In genomic region chr1:84199257-84199656, GRCh38 we compare ENCODE assay signal across 9 cellular contexts.
"Had no signal": no experiment of that assay in that cellular context is flagged by ENCODE, and none has a peak within 500 bp of the region (broad histone marks: within the 10 kb centered on the region; RNA-seq: fewer than 3 reads in every experiment).

No MANE protein-coding gene starts in this region.

- ATAC-seq: HepG2, K562 had no signal

- FAIRE-seq: HepG2, HTR-8/SVneo, K562 had no signal

- H3K9ac ChIP-seq: KMS-11 had no signal

- H3K4me2 ChIP-seq: KMS-11 had no signal

- H3K4me3 Mint-ChIP-seq: IgD-negative memory B cell had no signal

- H3K27ac ChIP-seq: HL-60, KMS-11 had no signal

- H3K27me3 Mint-ChIP-seq: IgD-negative memory B cell had no signal

- H3K4me3 ChIP-seq: K562 had no signal

- H3K27ac Mint-ChIP-seq: IgD-negative memory B cell had no signal

- DNase-seq: IMR-90, KBM-7, KG1 had no signal
